In the genomic region with DNA sequence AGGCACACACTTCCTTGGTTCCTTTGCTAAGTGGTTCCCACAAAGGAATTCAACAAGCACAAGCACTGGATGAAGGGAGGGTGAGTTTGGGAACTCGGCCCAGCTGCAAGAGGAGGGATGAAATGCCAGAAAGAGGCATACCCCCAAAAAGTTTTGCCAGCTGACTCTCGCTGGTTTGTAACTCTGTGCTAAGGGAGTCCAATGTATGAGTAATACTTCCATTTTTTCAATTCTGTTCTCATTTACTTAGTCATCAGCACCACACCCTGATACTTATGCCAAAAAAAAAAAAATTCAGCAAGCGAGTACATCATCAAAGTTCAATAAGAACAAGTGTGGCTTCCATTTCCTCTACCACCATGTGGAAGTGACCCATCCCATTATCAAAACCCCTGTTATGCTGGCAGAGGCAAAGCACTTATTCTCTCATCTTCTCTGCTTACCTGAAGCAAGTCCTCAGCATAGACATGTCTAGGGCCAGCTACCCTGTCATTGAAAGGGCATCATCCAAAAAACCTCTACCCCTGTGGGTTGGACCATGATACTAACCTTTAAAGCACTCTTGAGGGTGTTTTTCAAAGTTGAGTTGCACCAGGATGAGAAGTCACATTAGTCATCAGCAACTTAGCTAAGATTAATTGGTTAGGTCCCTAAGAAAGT, we compare ENCODE assay signal across 10 cellular contexts. TPM values are rescaled to one million over a fixed set of nuclear protein-coding genes. Genes with fewer than 3 reads are reported as not detected.
A peak's percentile ranks its signal among the peaks of the same experiment; 100 is the strongest.
DNase-seq lines count a peak whose midpoint lies in the region; ATAC-seq, FAIRE-seq and TF ChIP-seq lines count a peak whose summit lies in the region.
"Had no signal": no experiment of that assay in that cellular context is flagged by ENCODE, and none has a peak within 500 bp of the region (broad histone marks: within the 10 kb centered on the region; RNA-seq: fewer than 3 reads in every experiment).

No MANE protein-coding gene starts in this region.

- intact Hi-C loops in left lung (cut with DNase I): no loop called here

- DNase-seq in AG08395 (ENCODE audit: low spot score) (peak; percentile 92), HT1080 (ENCODE audit: low read depth) (peak; percentile 97), left lung (peak in 1 of 2 donors; percentile 39), amniotic stem cell (lab: John Stamatoyannopoulos, UW) (no peak), NCI-H1930 (lab: John Stamatoyannopoulos, UW) (no peak), frontal cortex (ENCODE audit: low spot score in 2 of 2) (no peak)
- peak; percentile 23 for DNase-seq in activated naive CD8-positive, alpha-beta T cell treated with anti-CD3 and anti-CD28 coated beads, Interleukin-2, amount 50 U/mL, for 24 hours
- DNase-seq: kidney glomerular epithelial cell had no signal

- no peak for FAIRE-seq in frontal cortex (lab: Jason Lieb, UNC)

- H3K4me1 ChIP-seq in left lung: peaks cover 0 to 17% of the 10 kb centered on the region in 2 donors

- H3K4me3 ChIP-seq in left lung: no peak overlapping the region

- no peaks in the 10 kb centered on the region for H3K36me3 ChIP-seq in left lung

- H3K27ac Mint-ChIP-seq in activated naive CD8-positive, alpha-beta T cell treated with anti-CD3 and anti-CD28 coated beads, Interleukin-2, amount 50 U/mL, for 24 hours: peak overlapping the region; percentile 95

- H3K9me3 ChIP-seq in left lung: no peaks in the 10 kb centered on the region

- H3K27me3 ChIP-seq in left lung: no peaks in the 10 kb centered on the region

- H3K4me3 Mint-ChIP-seq in activated naive CD8-positive, alpha-beta T cell treated with anti-CD3 and anti-CD28 coated beads, Interleukin-2, amount 50 U/mL, for 24 hours: peak overlapping the region; percentile 56

- peaks cover 4% of the 10 kb centered on the region for H3K9me3 Mint-ChIP-seq in activated naive CD8-positive, alpha-beta T cell treated with anti-CD3 and anti-CD28 coated beads, Interleukin-2, amount 50 U/mL, for 24 hours

- TF ChIP-seq CTCF in left lung (IDR thresholded peaks at IDR 0.05): no peak

- no peaks in the 10 kb centered on the region for H3K36me3 Mint-ChIP-seq in activated naive CD8-positive, alpha-beta T cell treated with anti-CD3 and anti-CD28 coated beads, Interleukin-2, amount 50 U/mL, for 24 hours (ENCODE audit: low read depth)

- peak; percentile 90 for ATAC-seq in activated naive CD8-positive, alpha-beta T cell treated with anti-CD3 and anti-CD28 coated beads, Interleukin-2, amount 50 U/mL, for 24 hours
- ATAC-seq in left lung: peak; percentile 78
- no peak for ATAC-seq in GM18858 (IDR thresholded peaks at IDR 0.05; ENCODE audit: unreplicated experiment)

- peaks cover 8% of the 10 kb centered on the region for H3K27me3 Mint-ChIP-seq in activated naive CD8-positive, alpha-beta T cell treated with anti-CD3 and anti-CD28 coated beads, Interleukin-2, amount 50 U/mL, for 24 hours

- H3K27ac ChIP-seq in left lung: peak overlapping the region; percentile 29 to 76
- H3K27ac ChIP-seq: VCaP had no signal

- H3K4me1 Mint-ChIP-seq in activated naive CD8-positive, alpha-beta T cell treated with anti-CD3 and anti-CD28 coated beads, Interleukin-2, amount 50 U/mL, for 24 hours: peaks cover 52% of the 10 kb centered on the region

RNA-seq across cellular contexts. Expression of gene HYCC1, which starts 6.9 kb away (rescaled TPM):
- 24.7 and 41.1 TPM in 2 replicates for total RNA-seq in HT1080 (2014; rRNA removed; shearing (Covaris generic))
- 24.6 and 30.6 TPM in 2 replicates for polyA plus RNA-seq in HT1080 (2015; cell fraction: cytosol; rRNA removed)
- 24.5 and 32.8 TPM in 2 replicates for polyA plus RNA-seq in HT1080 (2015; cell fraction: nucleus; rRNA removed)
- total RNA-seq in left lung: 10 to 100 TPM; 54.5 to 59.4 TPM
- total RNA-seq in frontal cortex: 86.4 TPM

Comparison
In these comparisons a context has a peak if more than half of its experiments do, and no peak if none do; other contexts are left out.
1. DNase-seq: peak in AG08395 (single experiment), HT1080 (single experiment) and activated naive CD8-positive, alpha-beta T cell treated with anti-CD3 and anti-CD28 coated beads, Interleukin-2, amount 50 U/mL, for 24 hours (single experiment); none in amniotic stem cell (single experiment), NCI-H1930 (0 of 2) and frontal cortex (0 of 2).